ENCODE assay signal across 8 cellular contexts in the genomic region with DNA sequence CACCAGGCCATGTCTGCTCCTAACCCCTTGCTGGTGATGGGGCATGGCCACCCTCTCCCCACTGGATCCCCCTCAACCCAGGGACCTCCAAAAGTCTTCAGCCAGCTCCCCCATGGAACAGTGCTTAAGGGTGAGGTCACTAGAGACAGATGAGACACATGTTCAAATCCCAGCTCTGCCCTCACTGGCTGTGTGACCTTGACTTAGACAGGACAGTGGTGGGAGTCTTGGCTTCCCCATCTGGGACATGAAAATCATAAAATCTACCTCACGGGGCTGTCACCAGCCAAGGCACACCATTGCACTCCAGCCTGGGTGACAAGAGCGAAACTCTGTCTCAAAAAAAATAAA. TPM values are rescaled to one million over a fixed set of nuclear protein-coding genes. Genes with fewer than 3 reads are reported as not detected.
DNase-seq lines count a peak whose midpoint lies in the region; ATAC-seq and TF ChIP-seq lines count a peak whose summit lies in the region.
"Had no signal": no experiment of that assay in that cellular context is flagged by ENCODE, and none has a peak within 500 bp of the region (broad histone marks: within the 10 kb centered on the region; RNA-seq: fewer than 3 reads in every experiment).

No MANE protein-coding gene starts in this region.

- H3K4me3 Mint-ChIP-seq in endodermal cell = no peak overlapping the region
- H3K4me3 Mint-ChIP-seq in stimulated activated naive B cell treated with anti-CD40 and anti-IgM and Interleukin-4, amounts not matched to agents 10 μg/mL and 1 μg/mL and 100 μg/mL, for 72 hours = peak overlapping the region; percentile 72 to 73

- H3K9me2 ChIP-seq in Karpas-422 (replicated peaks; ENCODE audit: insufficient read depth, low read length) = no peaks in the 10 kb centered on the region

- H3K9ac ChIP-seq in Karpas-422 (ENCODE audit: low read length) = peak overlapping the region; percentile 48; the same call in 1 of the 2 replicates
- no peak overlapping the region for H3K9ac ChIP-seq in endodermal cell (ENCODE audit: extremely low read depth, low read length, poor library complexity, severe bottlenecking)

- H3K4me3 ChIP-seq in Karpas-422 (ENCODE audit: low read length) = no peak overlapping the region
- no peak overlapping the region for H3K4me3 ChIP-seq in endodermal cell (ENCODE audit: low read length)

- peak overlapping the region; percentile 49 for H3K4me2 ChIP-seq in Karpas-422 (ENCODE audit: low read depth, low read length, poor library complexity, severe bottlenecking)

- H2AFZ ChIP-seq in Karpas-422 (ENCODE audit: low read length) = no peak overlapping the region

- H3K27me3 Mint-ChIP-seq in endodermal cell (ENCODE audit: insufficient read depth) = no peaks in the 10 kb centered on the region
- H3K27me3 Mint-ChIP-seq in stimulated activated naive B cell treated with anti-CD40 and anti-IgM and Interleukin-4, amounts not matched to agents 10 μg/mL and 1 μg/mL and 100 μg/mL, for 72 hours = no peaks in the 10 kb centered on the region

- peaks cover 9% of the 10 kb centered on the region; the same call in 1 of the 2 replicates for H4K20me1 ChIP-seq in Karpas-422 (ENCODE audit: insufficient read depth, low read depth, low read length)

- no peak for DNase-seq in Karpas-422
- DNase-seq in endodermal cell = no peak
- DNase-seq in stimulated activated naive B cell treated with anti-CD40 and anti-IgM and Interleukin-4, amounts not matched to agents 10 μg/mL and 1 μg/mL and 100 μg/mL, for 72 hours = no peak
- no peak for DNase-seq in NCI-H1092 treated with DMSO at 0.1 percent for 48 hours (lab: John Stamatoyannopoulos, UW)
- DNase-seq in GOT3 (lab: John Stamatoyannopoulos, UW) = no peak

- no peak overlapping the region for H3K27ac ChIP-seq in Karpas-422 (ENCODE audit: low read length)
- no peak overlapping the region for H3K27ac ChIP-seq in endodermal cell (ENCODE audit: low read depth, low read length)
- H3K27ac ChIP-seq: HL-60 had no signal

- H3K79me2 ChIP-seq in Karpas-422 (ENCODE audit: low read length) = no peaks in the 10 kb centered on the region

- no peak for TF ChIP-seq CTCF in endodermal cell (conservative IDR thresholded peaks at IDR 0.05)

- no peaks in the 10 kb centered on the region for H3K9me3 ChIP-seq in Karpas-422 (ENCODE audit: low read length)
- no peaks in the 10 kb centered on the region for H3K9me3 ChIP-seq in endodermal cell (ENCODE audit: control insufficient read depth, low read length)

- H3K36me3 ChIP-seq in Karpas-422 (ENCODE audit: insufficient read depth, low read length) (no peaks in the 10 kb centered on the region), endodermal cell (ENCODE audit: control insufficient read depth, insufficient read depth, low read length) (peaks cover 22% of the 10 kb centered on the region)

- no peaks in the 10 kb centered on the region for H3K27me3 ChIP-seq in Karpas-422 (ENCODE audit: low read length)
- H3K27me3 ChIP-seq in endodermal cell (ENCODE audit: control insufficient read depth, insufficient read depth, low read length, poor library complexity, severe bottlenecking) = no peaks in the 10 kb centered on the region

- H3K36me3 Mint-ChIP-seq in endodermal cell (ENCODE audit: low read depth) = peaks cover 33% of the 10 kb centered on the region
- peaks cover 43 to 65% of the 10 kb centered on the region in 2 donors for H3K36me3 Mint-ChIP-seq in stimulated activated naive B cell treated with anti-CD40 and anti-IgM and Interleukin-4, amounts not matched to agents 10 μg/mL and 1 μg/mL and 100 μg/mL, for 72 hours

- WGBS in endodermal cell (ENCODE audit: insufficient coverage in 1 of 2, insufficient read length in 1 of 2), 2 experiments = 100% methylated on average over 1 of the region's 2 CpGs; no CpG with 5 or more reads in 1 of the 2 experiments

- ATAC-seq in GM18502 (IDR thresholded peaks at IDR 0.05; ENCODE audit: poor library complexity, unreplicated experiment) (peak; percentile 17), GM18519 (IDR thresholded peaks at IDR 0.05; ENCODE audit: low FRiP score, unreplicated experiment) (no peak)
- peak; percentile 40 to 41 for ATAC-seq in stimulated activated naive B cell treated with anti-CD40 and anti-IgM and Interleukin-4, amounts not matched to agents 10 μg/mL and 1 μg/mL and 100 μg/mL, for 72 hours (replicated peaks)

- peaks cover 11% of the 10 kb centered on the region for H3K4me1 Mint-ChIP-seq in endodermal cell
- peaks cover 55 to 91% of the 10 kb centered on the region in 2 donors for H3K4me1 Mint-ChIP-seq in stimulated activated naive B cell treated with anti-CD40 and anti-IgM and Interleukin-4, amounts not matched to agents 10 μg/mL and 1 μg/mL and 100 μg/mL, for 72 hours

- no peaks in the 10 kb centered on the region for H3K9me3 Mint-ChIP-seq in endodermal cell
- H3K9me3 Mint-ChIP-seq in stimulated activated naive B cell treated with anti-CD40 and anti-IgM and Interleukin-4, amounts not matched to agents 10 μg/mL and 1 μg/mL and 100 μg/mL, for 72 hours = peaks cover 0 to 3% of the 10 kb centered on the region in 2 donors

- peak overlapping the region; percentile 67 for H3K27ac Mint-ChIP-seq in endodermal cell
- H3K27ac Mint-ChIP-seq in stimulated activated naive B cell treated with anti-CD40 and anti-IgM and Interleukin-4, amounts not matched to agents 10 μg/mL and 1 μg/mL and 100 μg/mL, for 72 hours = peak overlapping the region; percentile 98

- H3K4me1 ChIP-seq in Karpas-422 (ENCODE audit: low read length) = peaks cover 19% of the 10 kb centered on the region
- H3K4me1 ChIP-seq in endodermal cell (ENCODE audit: control insufficient read depth, insufficient read depth, low read length) = peaks cover 7% of the 10 kb centered on the region

RNA-seq across cellular contexts. Expression of gene RHOF, which starts 10.9 kb away (rescaled TPM):
- 7.2 and 17.5 TPM in 2 replicates for total RNA-seq in Karpas-422 (2014; rRNA removed; shearing (Covaris generic); ENCODE audit: low replicate concordance)
- 10 to 100 TPM; 31.0 to 35.6 TPM for total RNA-seq in endodermal cell
- polyA plus RNA-seq in endodermal cell (2013, experiment 1 of 2) = 24.1 TPM
- 19.1 TPM for polyA plus RNA-seq in endodermal cell (2013, experiment 2 of 2)

RNA-seq across cellular contexts. Expression of gene SETD1B, which starts 21.2 kb away (rescaled TPM):
- total RNA-seq in Karpas-422 (2014; rRNA removed; shearing (Covaris generic); ENCODE audit: low replicate concordance) = 2.1 and 2.3 TPM in 2 replicates
- total RNA-seq in endodermal cell = 10 to 100 TPM; 30.7 to 32.6 TPM
- polyA plus RNA-seq in endodermal cell (2013, experiment 1 of 2) = 10.6 TPM
- polyA plus RNA-seq in endodermal cell (2013, experiment 2 of 2) = 10.3 TPM
